ENCODE assay signal across 1 cellular context in the genomic region with DNA sequence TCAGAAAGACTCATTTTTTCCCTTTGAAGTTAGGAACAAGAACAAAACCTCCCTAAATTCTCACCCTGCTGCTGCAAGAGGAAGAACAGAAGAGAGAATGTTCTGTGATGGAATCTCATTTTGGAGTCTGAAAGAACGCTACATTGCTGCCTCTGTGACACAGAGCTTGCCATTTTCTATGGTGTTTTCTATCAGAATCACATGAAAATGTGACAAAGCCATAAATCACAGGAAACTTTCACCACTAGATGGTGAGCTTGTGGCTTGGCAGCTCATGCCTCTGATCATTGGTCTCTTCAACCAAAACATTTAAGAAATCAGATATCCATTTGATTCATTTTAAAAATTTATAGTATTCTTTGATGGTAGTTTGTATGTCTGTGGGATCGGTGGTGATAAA.
TF ChIP-seq lines count a peak whose summit lies in the region.

No MANE protein-coding gene starts in this region.

TF ChIP-seq in liver, 16 proteins besides CTCF, POLR2A, EP300 and RAD21 (continued from another document):
- TF ChIP-seq GABPA (IDR thresholded peaks at IDR 0.05 in 1 of 2, conservative IDR thresholded peaks at IDR 0.05 in 1 of 2) (no peak), SP1 (IDR thresholded peaks at IDR 0.05) (no peak), TAF1 (conservative IDR thresholded peaks at IDR 0.05) (no peak), RXRA (IDR thresholded peaks at IDR 0.05) (no peak), EGR1 (IDR thresholded peaks at IDR 0.05; ENCODE audit: low read depth in 2 of 2) (no peak), YY1 (IDR thresholded peaks at IDR 0.05) (no peak), JUND (IDR thresholded peaks at IDR 0.05) (no peak), FOXA1 (IDR thresholded peaks at IDR 0.05) (no peak), HNF4G (IDR thresholded peaks at IDR 0.05) (no peak), NR2F2 (IDR thresholded peaks at IDR 0.05) (no peak)
- TF ChIP-seq, protein P1, sequence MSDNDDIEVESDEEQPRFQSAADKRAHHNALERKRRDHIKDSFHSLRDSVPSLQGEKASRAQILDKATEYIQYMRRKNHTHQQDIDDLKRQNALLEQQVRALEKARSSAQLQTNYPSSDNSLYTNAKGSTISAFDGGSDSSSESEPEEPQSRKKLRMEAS (IDR thresholded peaks at IDR 0.05) = no peak
